Comparison of ENCODE assay signal across 18 cellular contexts in the genomic region with DNA sequence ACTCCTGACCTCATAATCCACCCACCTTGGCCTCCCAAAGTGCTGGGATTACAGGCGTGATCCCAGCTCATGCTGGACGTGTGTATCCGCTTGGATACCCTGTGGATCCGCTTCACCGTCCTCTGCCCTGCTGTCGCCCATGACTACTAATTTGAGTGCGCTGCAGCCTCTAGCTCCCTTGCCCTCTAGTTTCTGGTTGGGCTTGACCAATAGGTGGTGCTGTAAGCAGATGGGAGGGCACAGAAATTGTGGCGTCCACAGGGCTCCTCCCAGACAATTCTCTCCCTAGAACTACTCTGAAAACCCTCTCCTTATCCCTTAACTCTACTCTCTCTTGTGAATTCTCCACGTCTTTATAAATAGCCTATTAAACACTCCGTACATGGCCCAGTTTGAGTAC. TPM values are rescaled to one million over a fixed set of nuclear protein-coding genes. Genes with fewer than 3 reads are reported as not detected.
DNase-seq lines count a peak whose midpoint lies in the region; ATAC-seq and TF ChIP-seq lines count a peak whose summit lies in the region.
"Had no signal": no experiment of that assay in that cellular context is flagged by ENCODE, and none has a peak within 500 bp of the region (broad histone marks: within the 10 kb centered on the region; RNA-seq: fewer than 3 reads in every experiment).

No MANE protein-coding gene starts in this region.

- TF ChIP-seq CTCF in DOHH2 (IDR thresholded peaks at IDR 0.05; ENCODE audit: low read depth, low read length, poor library complexity, severe bottlenecking) (peak; percentile 17), PC-3 (conservative IDR thresholded peaks at IDR 0.05; ENCODE audit: low read depth, low read length) (peak; percentile 50)

- intact Hi-C loops in PC-3 (cut with micrococcal nuclease), result no loop called here

- H3K4me2 ChIP-seq in DOHH2 (ENCODE audit: low read length), result no peak overlapping the region
- no peak overlapping the region for H3K4me2 ChIP-seq in PC-3 (ENCODE audit: low read length)
- H3K4me2 ChIP-seq: BLaER1 had no signal

- H2AFZ ChIP-seq in PC-3 (ENCODE audit: low read length), result no peak overlapping the region

- H3K27ac ChIP-seq in DOHH2 (ENCODE audit: low read depth, low read length), result no peak overlapping the region
- H3K27ac ChIP-seq in PC-3 (ENCODE audit: low read length), result no peak overlapping the region
- H3K27ac ChIP-seq: BLaER1, SK-N-MC had no signal

- H3K4me3 ChIP-seq in DOHH2 (ENCODE audit: low read length) (no peak overlapping the region), HAP-1 (no peak overlapping the region), PC-3 (ENCODE audit: low read length) (no peak overlapping the region)
- H3K4me3 ChIP-seq: BLaER1, SK-N-MC had no signal

- in situ Hi-C loops in HAP-1 (cut with MboI; ENCODE audit: low sequenced_read_pairs), result no loop called here

- CTCF ChIA-PET in PC-3 (lab: Charles Lee), result interaction anchor here (1.0 kb wide), 1 partner anchor 66 kb away, joined by 3 read pairs; no protein-coding TSS in a partner anchor

- H3K4me1 ChIP-seq in DOHH2 (ENCODE audit: control insufficient read depth, low read length) (no peaks in the 10 kb centered on the region), HAP-1 (no peaks in the 10 kb centered on the region), PC-3 (ENCODE audit: insufficient read depth, low read length) (no peaks in the 10 kb centered on the region)
- H3K4me1 ChIP-seq: BLaER1 had no signal

- no peak overlapping the region for H3K9ac ChIP-seq in PC-3 (ENCODE audit: low read length)
- H3K9ac ChIP-seq: BLaER1 had no signal

- H3K27me3 ChIP-seq in DOHH2 (ENCODE audit: control insufficient read depth, low read length) (no peaks in the 10 kb centered on the region), HAP-1 (ENCODE audit: low read depth) (peaks cover 14% of the 10 kb centered on the region), PC-3 (ENCODE audit: low read length) (no peaks in the 10 kb centered on the region)
- H3K27me3 ChIP-seq: BLaER1 had no signal

- H3K79me2 ChIP-seq in DOHH2 (ENCODE audit: control insufficient read depth, low read length) (no peaks in the 10 kb centered on the region), PC-3 (ENCODE audit: low read length) (no peaks in the 10 kb centered on the region)

- POLR2A ChIA-PET in PC-3 (lab: Charles Lee; ENCODE audit: unreplicated experiment), result no interaction called here

- no peak overlapping the region for H3K4me3 Mint-ChIP-seq in T-helper 2 cell treated with Interferon-gamma antibody and Interleukin-4, amounts not matched to agents 5 μg/mL and 100 μg/mL, for 36 hours
- H3K4me3 Mint-ChIP-seq in stimulated activated naive CD8-positive, alpha-beta T cell treated with anti-CD3 and anti-CD28 coated beads, Interleukin-15, amount 100 ng/mL, for 72 hours, result no peak overlapping the region
- H3K4me3 Mint-ChIP-seq: activated T-cell treated with anti-CD3 and anti-CD28 coated beads, Interleukin-2, amount 50 U/mL, for 24 hours had no signal

- no peak; the same call in 1 of the 2 replicates for ATAC-seq in PC-3
- ATAC-seq in stimulated activated naive CD8-positive, alpha-beta T cell treated with anti-CD3 and anti-CD28 coated beads, Interleukin-15, amount 100 ng/mL, for 72 hours, result no peak
- ATAC-seq: right cardiac atrium; stimulated activated naive CD8-positive, alpha-beta T cell treated with anti-CD3 and anti-CD28 coated beads, Interleukin-15, Interleukin-2, amounts not matched to agents 100 U/mL and 50 U/mL, for 24 hours had no signal

- no peaks in the 10 kb centered on the region for H3F3A ChIP-seq in DOHH2 (ENCODE audit: control insufficient read depth, insufficient read depth)
- no peaks in the 10 kb centered on the region for H3F3A ChIP-seq in PC-3 (ENCODE audit: low read length, unreplicated experiment)

- H3K36me3 ChIP-seq in DOHH2 (ENCODE audit: control insufficient read depth, low read length), result no peaks in the 10 kb centered on the region
- H3K36me3 ChIP-seq in HAP-1 (replicated peaks), result no peaks in the 10 kb centered on the region
- H3K36me3 ChIP-seq in PC-3 (ENCODE audit: low read depth, low read length), result no peaks in the 10 kb centered on the region
- H3K36me3 ChIP-seq: BLaER1 had no signal

- H3K27ac Mint-ChIP-seq in T-helper 2 cell treated with Interferon-gamma antibody and Interleukin-4, amounts not matched to agents 5 μg/mL and 100 μg/mL, for 36 hours, result no peak overlapping the region
- no peak overlapping the region for H3K27ac Mint-ChIP-seq in stimulated activated naive CD8-positive, alpha-beta T cell treated with anti-CD3 and anti-CD28 coated beads, Interleukin-15, amount 100 ng/mL, for 72 hours
- H3K27ac Mint-ChIP-seq: activated T-cell treated with anti-CD3 and anti-CD28 coated beads, Interleukin-2, amount 50 U/mL, for 24 hours had no signal

- H3K4me1 Mint-ChIP-seq in T-helper 2 cell treated with Interferon-gamma antibody and Interleukin-4, amounts not matched to agents 5 μg/mL and 100 μg/mL, for 36 hours (ENCODE audit: low read depth), result no peaks in the 10 kb centered on the region
- H3K4me1 Mint-ChIP-seq in stimulated activated naive CD8-positive, alpha-beta T cell treated with anti-CD3 and anti-CD28 coated beads, Interleukin-15, amount 100 ng/mL, for 72 hours, result no peaks in the 10 kb centered on the region

- H3K9me3 ChIP-seq in DOHH2 (ENCODE audit: control insufficient read depth, insufficient read depth, low read length), result no peaks in the 10 kb centered on the region
- no peaks in the 10 kb centered on the region for H3K9me3 ChIP-seq in HAP-1
- no peaks in the 10 kb centered on the region for H3K9me3 ChIP-seq in PC-3 (ENCODE audit: low read length)
- H3K9me3 ChIP-seq: BLaER1 had no signal

- peak; percentile 8 to 42 for DNase-seq in HAP-1 (ENCODE audit: low spot score in 2 of 2)
- DNase-seq in PC-3, result peak; percentile 23
- peak; percentile 46 for DNase-seq in iPS-NIHi11 (ENCODE audit: low spot score)
- no peak for DNase-seq in retina
- no peak for DNase-seq in T-helper 2 cell treated with Interferon-gamma antibody and Interleukin-4, amounts not matched to agents 5 μg/mL and 100 μg/mL, for 36 hours (ENCODE audit: low spot score)
- no peak for DNase-seq in globus pallidus (ENCODE audit: low spot score)
- no peak for DNase-seq in stimulated activated naive CD8-positive, alpha-beta T cell treated with anti-CD3 and anti-CD28 coated beads, Interleukin-15, amount 100 ng/mL, for 72 hours
- DNase-seq: activated CD4-positive, CD25-positive, alpha-beta regulatory T cell treated with anti-CD3 and anti-CD28 coated beads, Interleukin-2, amount 50 U/mL, for 72 hours; activated T-cell treated with anti-CD3 and anti-CD28 coated beads, Interleukin-2, amount 50 U/mL, for 24 hours; cortex of kidney; GF-D8; NCI-H1105 treated with DMSO at 0.1 percent for 48 hours; NCI-H510A treated with DMSO at 0.1 percent for 48 hours; right cardiac atrium; stimulated activated naive CD8-positive, alpha-beta T cell treated with anti-CD3 and anti-CD28 coated beads, Interleukin-15, Interleukin-2, amounts not matched to agents 100 U/mL and 50 U/mL, for 24 hours had no signal

- no TSS peak for BruUV-seq in PC-3 (replicated peaks; lab: Mats Ljungman, UMichigan)

- H3K9me2 ChIP-seq in DOHH2 (replicated peaks; ENCODE audit: control insufficient read depth, low read length) (no peaks in the 10 kb centered on the region), PC-3 (replicated peaks; ENCODE audit: low read length) (no peaks in the 10 kb centered on the region)

- H4K20me1 ChIP-seq in DOHH2 (ENCODE audit: control insufficient read depth, insufficient read depth, low read depth, low read length), result no peaks in the 10 kb centered on the region
- H4K20me1 ChIP-seq in PC-3 (ENCODE audit: low read length), result no peaks in the 10 kb centered on the region
- H4K20me1 ChIP-seq: BLaER1 had no signal

- H3K27me3 Mint-ChIP-seq in T-helper 2 cell treated with Interferon-gamma antibody and Interleukin-4, amounts not matched to agents 5 μg/mL and 100 μg/mL, for 36 hours (ENCODE audit: low read depth), result peaks cover 4% of the 10 kb centered on the region
- H3K27me3 Mint-ChIP-seq in stimulated activated naive CD8-positive, alpha-beta T cell treated with anti-CD3 and anti-CD28 coated beads, Interleukin-15, amount 100 ng/mL, for 72 hours, result peaks cover 5% of the 10 kb centered on the region

- no peaks in the 10 kb centered on the region for H3K36me3 Mint-ChIP-seq in T-helper 2 cell treated with Interferon-gamma antibody and Interleukin-4, amounts not matched to agents 5 μg/mL and 100 μg/mL, for 36 hours (ENCODE audit: low read depth)

- no peaks in the 10 kb centered on the region for H3K9me3 Mint-ChIP-seq in T-helper 2 cell treated with Interferon-gamma antibody and Interleukin-4, amounts not matched to agents 5 μg/mL and 100 μg/mL, for 36 hours
- H3K9me3 Mint-ChIP-seq in stimulated activated naive CD8-positive, alpha-beta T cell treated with anti-CD3 and anti-CD28 coated beads, Interleukin-15, amount 100 ng/mL, for 72 hours, result no peaks in the 10 kb centered on the region
- H3K9me3 Mint-ChIP-seq: activated T-cell treated with anti-CD3 and anti-CD28 coated beads, Interleukin-2, amount 50 U/mL, for 24 hours had no signal

RNA-seq across cellular contexts. Expression of a gene that starts 36.2 kb away (rescaled TPM):
- total RNA-seq in PC-3 (2014; rRNA removed), result 0.15 TPM in 1 of 2 replicates, not detected in the other

Comparison
In these comparisons a context has a peak if more than half of its experiments do, and no peak if none do; other contexts are left out.
1. DNase-seq: peak in HAP-1 (2 of 2), PC-3 (single experiment) and iPS-NIHi11 (single experiment); none in retina (single experiment), T-helper 2 cell treated with Interferon-gamma antibody and Interleukin-4, amounts not matched to agents 5 μg/mL and 100 μg/mL, for 36 hours (single experiment), globus pallidus (single experiment) and stimulated activated naive CD8-positive, alpha-beta T cell treated with anti-CD3 and anti-CD28 coated beads, Interleukin-15, amount 100 ng/mL, for 72 hours (0 of 2).